ENCODE assay signal across 10 cellular contexts in the genomic region with DNA sequence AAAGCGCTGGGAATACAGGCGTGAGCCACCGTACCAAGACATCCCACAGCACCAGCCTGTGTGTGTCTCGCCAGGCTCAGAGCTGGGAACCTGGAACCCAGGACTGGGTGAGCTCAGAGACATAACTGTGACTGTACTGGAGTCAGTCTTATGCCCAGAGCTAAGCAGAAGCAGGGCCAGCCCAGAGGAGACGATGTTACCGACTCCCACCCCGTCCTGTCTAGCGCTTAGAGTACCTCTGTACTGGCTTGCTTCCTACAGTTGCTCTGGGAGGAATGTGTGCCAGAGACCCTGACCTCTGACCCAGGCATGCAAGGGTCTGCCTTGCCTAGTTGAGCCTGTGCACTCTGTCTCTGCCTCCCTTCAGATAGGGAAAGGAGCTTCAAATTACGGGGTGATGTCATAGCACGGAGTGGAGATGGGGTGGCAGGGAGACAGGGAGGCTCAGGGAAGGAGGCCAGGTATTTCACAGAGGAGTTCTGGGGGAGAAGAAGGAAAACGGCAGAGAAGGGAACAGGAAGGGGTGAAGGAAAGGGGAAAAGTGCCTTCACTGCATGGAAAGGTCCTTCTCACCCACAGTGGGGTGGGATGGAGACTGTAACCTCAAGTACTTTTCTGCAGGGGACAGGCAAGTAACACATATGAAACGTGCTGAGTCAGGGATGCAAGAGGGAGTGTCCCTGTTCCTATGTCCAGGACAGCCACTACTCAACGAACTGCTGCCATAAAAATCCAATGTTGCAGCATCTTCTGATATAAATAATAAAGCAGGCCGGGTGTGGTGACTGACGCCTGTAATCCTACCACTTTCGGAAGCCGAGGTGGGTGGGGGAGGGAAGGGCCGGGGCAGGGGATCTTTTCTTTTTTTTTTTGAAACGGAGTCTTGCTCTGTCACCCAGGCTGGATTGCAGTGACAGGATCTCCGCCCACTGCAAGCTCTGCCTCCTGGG. TPM values are rescaled to one million over a fixed set of nuclear protein-coding genes. Genes with fewer than 3 reads are reported as not detected.
DNase-seq lines count a peak whose midpoint lies in the region; ATAC-seq and TF ChIP-seq lines count a peak whose summit lies in the region.
"Had no signal": no experiment of that assay in that cellular context is flagged by ENCODE, and none has a peak within 500 bp of the region (broad histone marks: within the 10 kb centered on the region; RNA-seq: fewer than 3 reads in every experiment).

No MANE protein-coding gene starts in this region.

- peak in 1 of 2 donors; percentile 3 for ATAC-seq in lower lobe of right lung
- no peak for ATAC-seq in HG02884 (IDR thresholded peaks at IDR 0.05; ENCODE audit: unreplicated experiment)
- ATAC-seq in HG03571 (IDR thresholded peaks at IDR 0.05; ENCODE audit: unreplicated experiment) = no peak

- peak overlapping the region in 1 of 2 donors; percentile 12 for H3K4me3 ChIP-seq in cardiac fibroblast (replicated peaks in 1 of 2; ENCODE audit: low read depth in 2 of 2, low read length in 2 of 2)
- H3K4me3 ChIP-seq in lower lobe of right lung = no peak overlapping the region
- H3K4me3 ChIP-seq in vagina = peak overlapping the region in 1 of 2 donors; percentile 4

- H3K4me1 ChIP-seq in lower lobe of right lung (peaks cover 63% of the 10 kb centered on the region), vagina (peaks cover 73% of the 10 kb centered on the region)

- H3K27me3 Mint-ChIP-seq in activated naive CD4-positive, alpha-beta T cell treated with anti-CD3 and anti-CD28 coated beads, Interleukin-2, amount 50 U/mL, for 24 hours = no peaks in the 10 kb centered on the region

- H3K27ac ChIP-seq in lower lobe of right lung (peak overlapping the region; percentile 43), vagina (peak overlapping the region; percentile 84)

- no peaks in the 10 kb centered on the region for H3K9me3 ChIP-seq in lower lobe of right lung
- no peaks in the 10 kb centered on the region for H3K9me3 ChIP-seq in vagina

- no peak for TF ChIP-seq POLR2A in vagina (IDR thresholded peaks at IDR 0.05)

- peaks cover 7% of the 10 kb centered on the region for H3K36me3 ChIP-seq in lower lobe of right lung
- H3K36me3 ChIP-seq in vagina = peaks cover 0 to 4% of the 10 kb centered on the region in 2 donors

- peaks cover 3% of the 10 kb centered on the region for H3K36me3 Mint-ChIP-seq in activated naive CD4-positive, alpha-beta T cell treated with anti-CD3 and anti-CD28 coated beads, Interleukin-2, amount 50 U/mL, for 24 hours

- H3K27me3 ChIP-seq in lower lobe of right lung (ENCODE audit: low read depth) = no peaks in the 10 kb centered on the region
- H3K27me3 ChIP-seq in vagina = no peaks in the 10 kb centered on the region

- no peak for TF ChIP-seq CTCF in cardiac fibroblast (IDR thresholded peaks at IDR 0.05; ENCODE audit: low read depth, low read length)
- no peak for TF ChIP-seq CTCF in lower lobe of right lung (IDR thresholded peaks at IDR 0.05)
- no peak for TF ChIP-seq CTCF in vagina (IDR thresholded peaks at IDR 0.05)

- DNase-seq in activated naive CD4-positive, alpha-beta T cell (lab: John Stamatoyannopoulos, UW) = no peak
- peak; percentile 67 to 78 for DNase-seq in cardiac fibroblast (ENCODE audit: low read depth in 2 of 2)
- peak; percentile 64 for DNase-seq in lower lobe of right lung
- no peak for DNase-seq in vagina (ENCODE audit: extremely low spot score in 2 of 2)
- no peak for DNase-seq in NCI-H510A (lab: John Stamatoyannopoulos, UW)
- DNase-seq: DND-41, NCI-H1048 had no signal

- intact Hi-C loops in lower lobe of right lung (cut with DNase I) (no loop called here), vagina (cut with DNase I) (loop anchor here (10.0 kb wide), 1 partner anchor 421 kb away; a partner anchor contains a TSS)

- peak overlapping the region; percentile 70 for H3K27ac Mint-ChIP-seq in activated naive CD4-positive, alpha-beta T cell treated with anti-CD3 and anti-CD28 coated beads, Interleukin-2, amount 50 U/mL, for 24 hours

- peaks cover 42% of the 10 kb centered on the region for H3K4me1 Mint-ChIP-seq in activated naive CD4-positive, alpha-beta T cell treated with anti-CD3 and anti-CD28 coated beads, Interleukin-2, amount 50 U/mL, for 24 hours

- H3K9me3 Mint-ChIP-seq in activated naive CD4-positive, alpha-beta T cell treated with anti-CD3 and anti-CD28 coated beads, Interleukin-2, amount 50 U/mL, for 24 hours = no peaks in the 10 kb centered on the region

- no peak overlapping the region for H3K4me3 Mint-ChIP-seq in activated naive CD4-positive, alpha-beta T cell treated with anti-CD3 and anti-CD28 coated beads, Interleukin-2, amount 50 U/mL, for 24 hours

RNA-seq across cellular contexts. Expression of a gene that starts 5.8 kb away (rescaled TPM):
- total RNA-seq in lower lobe of right lung (9.6 TPM), vagina (11.3 TPM)

RNA-seq across cellular contexts. Expression of a gene that starts 10.9 kb away (rescaled TPM):
- 0.89 TPM for total RNA-seq in lower lobe of right lung
- total RNA-seq in vagina = 2.7 TPM

RNA-seq across cellular contexts. Expression of a gene that starts 18.4 kb away (rescaled TPM):
- 32.5 TPM for total RNA-seq in lower lobe of right lung
- total RNA-seq in vagina = 114 TPM

RNA-seq across cellular contexts. Expression of a gene that starts 25.4 kb away (rescaled TPM):
- total RNA-seq in lower lobe of right lung = not detected
- not detected for total RNA-seq in vagina

RNA-seq across cellular contexts. Expression of a gene that starts 29.4 kb away (rescaled TPM):
- total RNA-seq in lower lobe of right lung = 2.0 TPM
- not detected for total RNA-seq in vagina

Comparison
In these comparisons a context has a peak if more than half of its experiments do, and no peak if none do; other contexts are left out.
1. DNase-seq: peak in cardiac fibroblast (2 of 2) and lower lobe of right lung (single experiment); none in activated naive CD4-positive, alpha-beta T cell (0 of 4), vagina (0 of 2) and NCI-H510A (single experiment).